ENCODE assay signal across 10 cellular contexts in the genomic region with DNA sequence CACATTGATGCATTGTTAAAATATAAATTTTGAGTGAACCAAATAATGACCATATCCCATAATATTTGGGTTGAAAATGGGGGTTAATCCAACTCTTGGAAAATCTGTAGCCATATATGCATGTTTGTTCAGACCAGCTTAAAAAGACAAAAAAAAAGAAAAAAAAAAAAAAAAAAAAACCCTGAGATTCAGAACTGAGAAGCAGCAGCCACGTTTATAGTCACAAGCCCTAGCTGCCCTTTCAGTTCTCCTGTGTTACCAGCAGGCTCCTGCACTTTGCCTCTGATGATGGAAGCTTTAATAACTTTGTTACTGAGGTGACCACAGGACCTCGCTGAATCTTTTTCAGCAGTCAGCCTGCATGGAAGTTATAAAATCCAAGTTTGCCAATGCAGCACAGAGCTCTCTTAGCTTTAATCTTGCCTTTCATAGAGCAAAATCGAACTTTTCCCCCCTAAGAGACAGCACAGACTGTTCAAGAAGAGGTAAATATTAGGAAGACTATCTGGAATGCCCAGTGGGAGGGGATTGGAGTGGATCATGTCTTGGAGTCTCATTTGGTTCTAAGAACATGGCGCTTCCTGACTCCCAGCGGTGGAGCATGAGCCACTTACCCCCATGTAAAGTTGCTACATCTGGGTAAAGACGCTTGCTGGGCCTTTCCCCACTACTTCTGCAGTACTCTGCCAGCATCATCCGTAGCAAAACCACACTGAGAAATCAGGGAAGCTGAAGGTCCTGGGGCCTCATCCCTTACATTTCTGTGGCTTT. TPM values are rescaled to one million over a fixed set of nuclear protein-coding genes. Genes with fewer than 3 reads are reported as not detected.
DNase-seq lines count a peak whose midpoint lies in the region; ATAC-seq and TF ChIP-seq lines count a peak whose summit lies in the region.
"Had no signal": no experiment of that assay in that cellular context is flagged by ENCODE, and none has a peak within 500 bp of the region (broad histone marks: within the 10 kb centered on the region; RNA-seq: fewer than 3 reads in every experiment).

No MANE protein-coding gene starts in this region.

- 66 to 67% methylated on average over 7 of the region's 7 CpGs for WGBS in esophagus squamous epithelium, 2 donors

- H3K36me3 ChIP-seq in CD4-positive, alpha-beta memory T cell (ENCODE audit: insufficient read depth, low read length): peaks cover 12% of the 10 kb centered on the region
- no peaks in the 10 kb centered on the region for H3K36me3 ChIP-seq in PC-3 (ENCODE audit: low read depth, low read length)
- no peaks in the 10 kb centered on the region for H3K36me3 ChIP-seq in esophagus squamous epithelium

- H4K20me1 ChIP-seq in PC-3 (ENCODE audit: low read length): no peaks in the 10 kb centered on the region

- H3K9ac ChIP-seq in PC-3 (ENCODE audit: low read length): no peak overlapping the region

- no peak overlapping the region for H3K4me2 ChIP-seq in PC-3 (ENCODE audit: low read length)

- no peaks in the 10 kb centered on the region for H3K9me3 ChIP-seq in CD4-positive, alpha-beta memory T cell (ENCODE audit: control insufficient read depth in 1 of 2, low read length in 2 of 2)
- no peaks in the 10 kb centered on the region for H3K9me3 ChIP-seq in PC-3 (ENCODE audit: low read length)
- no peaks in the 10 kb centered on the region for H3K9me3 ChIP-seq in esophagus squamous epithelium

- POLR2A ChIA-PET in CD4-positive, alpha-beta memory T cell (lab: Charles Lee; ENCODE audit: partially characterized antibody): interaction anchor here (0.7 to 7.3 kb wide), 6 partner anchors 9 to 35 kb away, joined by 3 to 53 read pairs (median 4); a partner anchor contains a TSS
- POLR2A ChIA-PET in PC-3 (lab: Charles Lee; ENCODE audit: unreplicated experiment): no interaction called here

- TF ChIP-seq CTCF in fibroblast of pulmonary artery (IDR thresholded peaks at IDR 0.05; ENCODE audit: low read length, missing control alignments) (no peak), PC-3 (conservative IDR thresholded peaks at IDR 0.05; ENCODE audit: low read depth, low read length) (no peak), esophagus squamous epithelium (IDR thresholded peaks at IDR 0.05) (no peak)

- CTCF ChIA-PET in CD4-positive, alpha-beta memory T cell (lab: Charles Lee; ENCODE audit: partially characterized antibody): interaction anchor here (0.6 to 1.6 kb wide), 7 partner anchors 9 to 510 kb away, joined by 3 to 5 read pairs (median 3); no protein-coding TSS in a partner anchor
- CTCF ChIA-PET in PC-3 (lab: Charles Lee): interaction anchor here (0.6 to 0.7 kb wide), 2 partner anchors 302 to 390 kb away, joined by 3 to 9 read pairs; no protein-coding TSS in a partner anchor

- no peak overlapping the region for H2AFZ ChIP-seq in PC-3 (ENCODE audit: low read length)

- intact Hi-C loops in CD4-positive, alpha-beta memory T cell (cut with micrococcal nuclease): loop anchor here (5.0 kb wide), 2 partner anchors 34 to 36 kb away; no protein-coding TSS in a partner anchor
- intact Hi-C loops in PC-3 (cut with micrococcal nuclease) (no loop called here), esophagus squamous epithelium (cut with DNase I) (no loop called here)

- peaks cover 56 to 89% (median 75%) of the 10 kb centered on the region in 4 donors for H3K4me1 Mint-ChIP-seq in CD4-positive, alpha-beta memory T cell

- H3K4me3 Mint-ChIP-seq in CD4-positive, alpha-beta memory T cell: peak overlapping the region in 3 of 8 donors; percentile 2 to 46 (median 33)

- no peaks in the 10 kb centered on the region for H3K79me2 ChIP-seq in PC-3 (ENCODE audit: low read length)

- no peaks in the 10 kb centered on the region for H3F3A ChIP-seq in PC-3 (ENCODE audit: low read length, unreplicated experiment)

- DNase-seq in CD4-positive, alpha-beta memory T cell: no peak
- DNase-seq in fibroblast of pulmonary artery (ENCODE audit: low read depth) (peak; percentile 11), NCI-H446 (lab: John Stamatoyannopoulos, UW) (no peak), PC-3 (no peak), esophagus squamous epithelium (lab: John Stamatoyannopoulos, UW) (no peak), NCI-H748 treated with DMSO at 0.1 percent for 48 hours (lab: John Stamatoyannopoulos, UW) (no peak)
- DNase-seq: KG1, T-helper 2 cell had no signal

- H3K27me3 ChIP-seq in CD4-positive, alpha-beta memory T cell (ENCODE audit: insufficient read depth, low read length): no peaks in the 10 kb centered on the region
- H3K27me3 ChIP-seq in PC-3 (ENCODE audit: low read length) (no peaks in the 10 kb centered on the region), esophagus squamous epithelium (no peaks in the 10 kb centered on the region)

- H3K27ac ChIP-seq in CD4-positive, alpha-beta memory T cell (ENCODE audit: low read depth, low read length): no peak overlapping the region
- H3K27ac ChIP-seq in PC-3 (ENCODE audit: low read length): no peak overlapping the region
- H3K27ac ChIP-seq in esophagus squamous epithelium: no peak overlapping the region

- no peaks in the 10 kb centered on the region for H3K9me3 Mint-ChIP-seq in CD4-positive, alpha-beta memory T cell

- H3K4me1 ChIP-seq in CD4-positive, alpha-beta memory T cell (ENCODE audit: insufficient read depth, low read length): peaks cover 96% of the 10 kb centered on the region
- H3K4me1 ChIP-seq in PC-3 (ENCODE audit: insufficient read depth, low read length): no peaks in the 10 kb centered on the region
- peaks cover 0 to 13% (median 0%) of the 10 kb centered on the region in 3 donors for H3K4me1 ChIP-seq in esophagus squamous epithelium

- peaks cover 41 to 72% of the 10 kb centered on the region in 2 donors for H3K36me3 Mint-ChIP-seq in CD4-positive, alpha-beta memory T cell

- BruUV-seq in PC-3 (replicated peaks; lab: Mats Ljungman, UMichigan): no TSS peak

- no peaks in the 10 kb centered on the region for H3K9me2 ChIP-seq in PC-3 (replicated peaks; ENCODE audit: low read length)

- H3K27me3 Mint-ChIP-seq in CD4-positive, alpha-beta memory T cell: no peaks in the 10 kb centered on the region

- peak overlapping the region in 6 of 7 donors; percentile 29 to 88 (median 59) for H3K27ac Mint-ChIP-seq in CD4-positive, alpha-beta memory T cell

- ATAC-seq in GM19324 (IDR thresholded peaks at IDR 0.05; ENCODE audit: low FRiP score, unreplicated experiment) (peak; percentile 51), HG03108 (IDR thresholded peaks at IDR 0.05; ENCODE audit: unreplicated experiment) (peak; percentile 47), PC-3 (no peak)

- H3K4me3 ChIP-seq in CD4-positive, alpha-beta memory T cell (ENCODE audit: low read length in 2 of 2): no peak overlapping the region
- H3K4me3 ChIP-seq in fibroblast of pulmonary artery (replicated peaks; ENCODE audit: low read depth, low read length) (no peak overlapping the region), PC-3 (ENCODE audit: low read length) (no peak overlapping the region), esophagus squamous epithelium (no peak overlapping the region)

- TF ChIP-seq POLR2A in esophagus squamous epithelium (IDR thresholded peaks at IDR 0.05): no peak

RNA-seq across cellular contexts. Expression of a gene that starts 20.6 kb away (rescaled TPM):
- 10 to 100 TPM; 81.3 to 84.8 TPM for total RNA-seq in CD4-positive, alpha-beta memory T cell
- polyA plus RNA-seq in CD4-positive, alpha-beta memory T cell: 100 to 1,000 TPM; 159 to 177 TPM
- 6.8 and 9.3 TPM in 2 replicates for total RNA-seq in PC-3 (2014; rRNA removed)
- total RNA-seq in esophagus squamous epithelium: 1 to 10 TPM; 1.5 to 8.8 (median 3.7) TPM
